In the genomic region with DNA sequence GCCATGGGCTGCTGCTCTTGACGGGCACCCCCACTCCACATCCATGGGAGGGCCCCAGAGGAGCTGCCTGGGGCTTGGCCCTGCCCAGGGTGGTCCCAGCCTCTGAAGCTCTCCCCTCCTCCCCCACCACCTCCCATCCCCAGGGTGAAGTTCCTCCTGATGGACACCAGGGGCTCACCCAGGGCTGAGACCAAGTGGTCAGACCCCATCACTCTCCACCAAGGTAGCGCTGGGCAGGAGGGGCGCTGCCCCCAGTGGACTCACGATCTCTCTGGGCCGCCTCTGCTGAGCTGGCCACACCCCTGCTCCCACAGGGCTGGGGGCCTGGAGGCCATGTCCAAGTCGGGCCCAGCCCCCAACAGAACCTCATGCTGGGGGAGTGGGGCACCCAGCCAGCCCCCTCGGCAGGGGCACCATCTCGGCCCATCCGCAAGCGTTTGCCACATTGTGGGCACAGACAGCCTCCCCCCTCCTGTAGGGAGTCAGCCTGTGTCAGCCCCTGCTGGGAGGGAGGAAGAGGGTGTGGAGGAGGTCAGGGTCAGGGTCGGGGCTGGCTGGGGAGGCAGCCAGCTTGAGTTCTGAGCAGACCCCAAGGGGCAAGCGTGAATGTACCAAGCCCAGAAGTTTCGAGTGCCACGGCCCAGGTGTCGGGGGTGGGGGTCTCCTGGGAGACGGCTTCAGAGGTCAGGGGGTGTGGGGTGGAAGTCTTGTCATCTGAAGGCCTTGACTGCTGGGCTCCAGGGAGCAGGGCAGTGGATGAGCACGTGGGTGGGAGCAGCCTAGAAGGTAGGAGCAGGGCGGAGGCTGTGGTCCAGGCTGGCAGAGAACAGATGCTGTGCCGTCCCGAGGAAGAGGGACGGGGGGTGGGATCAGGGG, we compare ENCODE assay signal across 10 cellular contexts. TPM values are rescaled to one million over a fixed set of nuclear protein-coding genes. Genes with fewer than 3 reads are reported as not detected.
DNase-seq lines count a peak whose midpoint lies in the region; ATAC-seq, FAIRE-seq and TF ChIP-seq lines count a peak whose summit lies in the region.
"Had no signal": no experiment of that assay in that cellular context is flagged by ENCODE, and none has a peak within 500 bp of the region (broad histone marks: within the 10 kb centered on the region; RNA-seq: fewer than 3 reads in every experiment).

No MANE protein-coding gene starts in this region.

- no peak overlapping the region for H3K27ac ChIP-seq in KMS-11
- no peak overlapping the region; the same call in 1 of the 2 replicates for H3K27ac ChIP-seq in H1 (ENCODE audit: low read depth, low read length)
- H3K27ac ChIP-seq in psoas muscle: no peak overlapping the region

- H2AFZ ChIP-seq in KMS-11 (ENCODE audit: low read depth): no peak overlapping the region
- H2AFZ ChIP-seq in H1 (ENCODE audit: low read length): no peak overlapping the region

- TF ChIP-seq POLR2A in H1 (IDR thresholded peaks at IDR 0.05; ENCODE audit: control extremely low read depth in 1 of 2, low read depth in 2 of 2, low read length in 2 of 2): no peak

- H3K36me3 ChIP-seq in KMS-11 (ENCODE audit: insufficient read depth) (no peaks in the 10 kb centered on the region), H1 (ENCODE audit: control insufficient read depth in 2 of 4, insufficient read depth in 4 of 4, low read length in 3 of 4) (no peaks in the 10 kb centered on the region), psoas muscle (ENCODE audit: insufficient read depth in 1 of 2, low read depth in 1 of 2) (no peaks in the 10 kb centered on the region)

- intact Hi-C loops in psoas muscle (cut with DNase I): no loop called here

- FAIRE-seq in H1 (lab: Jason Lieb, UNC): no peak

- H2AK5ac ChIP-seq in H1 (ENCODE audit: low read depth, low read length): peak overlapping the region; percentile 24; the same call in 1 of the 2 replicates

- peak overlapping the region; percentile 80; the same call in 1 of the 2 replicates for H4K8ac ChIP-seq in H1 (ENCODE audit: extremely low read depth, insufficient read depth, low read length)

- WGBS in H1 (ENCODE audit: extremely low coverage in 1 of 2, insufficient coverage in 1 of 2, insufficient read length in 1 of 2, insufficient replicate concordance in 2 of 2, low coverage in 1 of 2, low lambda C conversion rate in 2 of 2, missing lambda C conversion rate in 1 of 2), 2 experiments: 80% methylated on average over 12 of the region's 21 CpGs; no CpG with 5 or more reads in 1 of the 2 experiments
- WGBS in psoas muscle, 3 donors: 51 to 54% (median 52%) methylated on average over 20 to 21 of the region's 21 CpGs

- H3K4me1 ChIP-seq in KMS-11 (ENCODE audit: low read depth, poor library complexity, severe bottlenecking): no peaks in the 10 kb centered on the region
- peaks cover 0 to 17% (median 11%) of the 10 kb centered on the region in 4 experiments; a peak in 6 of 7 replicates for H3K4me1 ChIP-seq in H1 (replicated peaks in 1 of 4; ENCODE audit: control insufficient read depth in 3 of 4, insufficient read depth in 4 of 4, low read length in 3 of 4)
- H3K4me1 ChIP-seq in psoas muscle: no peaks in the 10 kb centered on the region

- H2BK12ac ChIP-seq in H1 (ENCODE audit: low read depth, low read length): peak overlapping the region; percentile 39; the same call in 1 of the 2 replicates

- H3K56ac ChIP-seq in H1 (replicated peaks; ENCODE audit: insufficient read length, low read depth, low read length): no peak overlapping the region

- H4K91ac ChIP-seq in H1 (replicated peaks; ENCODE audit: insufficient read length, low read length): no peak overlapping the region

- H3K9ac ChIP-seq in KMS-11 (no peak overlapping the region), H1 (replicated peaks in 1 of 4; ENCODE audit: extremely low read depth in 1 of 4, low read depth in 3 of 4, low read length in 3 of 4) (no peak overlapping the region)

- no peak overlapping the region for H3K23ac ChIP-seq in H1 (ENCODE audit: insufficient read length)

- peak; percentile 39 to 51; a peak in 3 of 4 replicates for TF ChIP-seq RAD21 in H1 (IDR thresholded peaks at IDR 0.05 in 1 of 2, conservative IDR thresholded peaks at IDR 0.05 in 1 of 2; ENCODE audit: low read depth in 2 of 2, low read length in 2 of 2)

- no peak overlapping the region for H2BK120ac ChIP-seq in H1 (replicated peaks; ENCODE audit: low read depth, low read length)

- TF ChIP-seq EP300 in H1 (IDR thresholded peaks at IDR 0.05; ENCODE audit: borderline replicate concordance in 1 of 2, low read depth in 2 of 2, low read length in 2 of 2): no peak

- CTCF ChIA-PET in H1 (lab: Charles Lee; ENCODE audit: partially characterized antibody): interaction anchor here (1.1 to 1.5 kb wide), 2 partner anchors 89 to 176 kb away, joined by 3 to 4 read pairs; no protein-coding TSS in a partner anchor

- H3K79me2 ChIP-seq in KMS-11 (ENCODE audit: insufficient read depth, low read depth) (no peaks in the 10 kb centered on the region), H1 (ENCODE audit: control insufficient read depth in 1 of 2, insufficient read depth in 2 of 2, low read length in 2 of 2) (no peaks in the 10 kb centered on the region)

- H3K27me3 ChIP-seq in KMS-11 (ENCODE audit: insufficient read depth, low read depth) (no peaks in the 10 kb centered on the region), H1 (replicated peaks in 1 of 4; ENCODE audit: control insufficient read depth in 3 of 4, extremely low read depth in 1 of 4, insufficient read depth in 3 of 4, low read length in 3 of 4) (no peaks in the 10 kb centered on the region), psoas muscle (ENCODE audit: insufficient read depth in 3 of 3, low read length in 2 of 3) (no peaks in the 10 kb centered on the region)

- peak overlapping the region; percentile 44; the same call in 1 of the 2 replicates for H2BK5ac ChIP-seq in H1 (ENCODE audit: low read depth, low read length)

- DNase-seq in DMS53 (lab: John Stamatoyannopoulos, UW) (peak; percentile 56), DMS53 treated with DMSO at 0.1 percent for 48 hours (lab: John Stamatoyannopoulos, UW; ENCODE audit: unreplicated experiment) (no peak), H1 (ENCODE audit: low read depth in 1 of 2, low spot score in 2 of 2) (peak in 1 of 2 experiments; percentile 65), psoas muscle (peak; percentile 15 to 58), OCI-M1 (lab: John Stamatoyannopoulos, UW) (no peak)
- DNase-seq in activated naive CD4-positive, alpha-beta T cell (lab: John Stamatoyannopoulos, UW): no peak
- DNase-seq: KBM-7 had no signal

- H2BK20ac ChIP-seq in H1 (ENCODE audit: low read length): no peak overlapping the region

- H3K9me3 ChIP-seq in H1 (ENCODE audit: insufficient read depth in 2 of 2, low read depth in 1 of 2, low read length in 1 of 2): no peaks in the 10 kb centered on the region
- no peaks in the 10 kb centered on the region for H3K9me3 ChIP-seq in psoas muscle

- ATAC-seq in psoas muscle: peak; percentile 14 to 34 (median 23)
- ATAC-seq in GM18498 (IDR thresholded peaks at IDR 0.05; ENCODE audit: unreplicated experiment): no peak

- H3K79me1 ChIP-seq in H1 (ENCODE audit: low read depth, low read length): no peaks in the 10 kb centered on the region

- H3K18ac ChIP-seq in H1 (ENCODE audit: extremely low read depth, low read length): no peak overlapping the region

- no peaks in the 10 kb centered on the region for H3K23me2 ChIP-seq in H1 (ENCODE audit: low read depth, low read length)

- no peak overlapping the region for H3K14ac ChIP-seq in H1 (ENCODE audit: insufficient read length)

- no peak overlapping the region for H4K5ac ChIP-seq in H1 (ENCODE audit: insufficient read length, low read depth, low read length)

- POLR2A ChIA-PET in H1 (lab: Charles Lee; ENCODE audit: partially characterized antibody): interaction anchor here (0.6 kb wide), 1 partner anchor 1151 kb away, joined by 3 read pairs; no protein-coding TSS in a partner anchor

- no peak overlapping the region for H3K4ac ChIP-seq in H1 (replicated peaks; ENCODE audit: insufficient read length, low read depth, low read length)

- H3K4me3 ChIP-seq in KMS-11 (IDR thresholded peaks at IDR 0.05; ENCODE audit: insufficient read depth, low read depth, low read length) (no peak overlapping the region), H1 (ENCODE audit: extremely low read depth in 1 of 4, insufficient read depth in 2 of 4, low read depth in 3 of 4, low read length in 4 of 4) (no peak overlapping the region), psoas muscle (no peak overlapping the region)

- peak; percentile 61 for TF ChIP-seq CTCF in KMS-11 (conservative IDR thresholded peaks at IDR 0.05; ENCODE audit: low read depth, low read length)
- peak; percentile 60 to 70 (median 64) for TF ChIP-seq CTCF in H1 (IDR thresholded peaks at IDR 0.05; ENCODE audit: control extremely low read depth in 1 of 3, insufficient read depth in 1 of 3, low read depth in 1 of 3, low read length in 3 of 3)
- TF ChIP-seq CTCF in psoas muscle (IDR thresholded peaks at IDR 0.05): peak; percentile 8

- no peak overlapping the region for H3K4me2 ChIP-seq in KMS-11
- H3K4me2 ChIP-seq in H1 (ENCODE audit: insufficient read depth in 1 of 2, low read depth in 2 of 2, low read length in 2 of 2): no peak overlapping the region

- no peak overlapping the region; the same call in 1 of the 2 replicates for H2BK15ac ChIP-seq in H1 (ENCODE audit: low read length)

- no peaks in the 10 kb centered on the region for H4K20me1 ChIP-seq in KMS-11 (ENCODE audit: insufficient read depth)
- peaks cover 0 to 1% of the 10 kb centered on the region in 2 experiments for H4K20me1 ChIP-seq in H1 (replicated peaks in 1 of 2; ENCODE audit: control insufficient read depth in 1 of 2, insufficient read depth in 2 of 2, low read length in 2 of 2)

RNA-seq across cellular contexts. Expression of a gene that starts 2.8 kb away (rescaled TPM):
- 18.4 and 20.6 TPM in 2 replicates for total RNA-seq in H1 (2021; fragmentation: NEBNext Ultra II Directional; extraction: Animal tissue kit (Norgen Biotek cat#: 25700))
- polyA plus RNA-seq in H1 (2011; rRNA removed) (5.9 and 14.2 TPM in 2 replicates), psoas muscle (under 1 TPM; 0.12 to 0.23 (median 0.13) TPM)
- polyA plus RNA-seq in H1 (2011; cell fraction: cytosol; rRNA removed): 4.6 TPM
- polyA plus RNA-seq in H1 (2011; cell fraction: nucleus; rRNA removed): 12.0 TPM
- 6.1 to 11.7 TPM (median 9.1 TPM) in 4 replicates for polyA plus RNA-seq in H1 (2012, experiment 1 of 2)
- 9.1 TPM for polyA plus RNA-seq in H1 (2012, experiment 2 of 2)
- 10.2 TPM for polyA plus RNA-seq in H1 (2013, experiment 1 of 2)
- 11.2 TPM for polyA plus RNA-seq in H1 (2013, experiment 2 of 2)
- polyA minus RNA-seq in H1 (2011; rRNA and poly(A)+ RNA removed): 1.8 and 2.6 TPM in 2 replicates
- polyA minus RNA-seq in H1 (2011; cell fraction: cytosol; rRNA and poly(A)+ RNA removed): 14.6 TPM
- polyA minus RNA-seq in H1 (2011; cell fraction: nucleus; rRNA and poly(A)+ RNA removed): 12.8 TPM
- under 1 TPM in 3 of 4 donors, not detected in 1; 0.48 to 0.91 (median 0.77) TPM for total RNA-seq in psoas muscle

RNA-seq across cellular contexts. Expression of a gene that starts 29.9 kb away (rescaled TPM):
- not detected in 2 replicates for total RNA-seq in H1 (2021; fragmentation: NEBNext Ultra II Directional; extraction: Animal tissue kit (Norgen Biotek cat#: 25700))
- polyA plus RNA-seq in H1 (2011; rRNA removed) (0.03 TPM in 1 of 2 replicates, not detected in the other), psoas muscle (under 1 TPM; 0.04 to 0.13 (median 0.10) TPM)
- polyA plus RNA-seq in H1 (2011; cell fraction: cytosol; rRNA removed): not detected
- polyA plus RNA-seq in H1 (2011; cell fraction: nucleus; rRNA removed): not detected
- 0.47 to 0.73 TPM (median 0.61 TPM) in 4 replicates for polyA plus RNA-seq in H1 (2012, experiment 1 of 2)
- not detected for polyA plus RNA-seq in H1 (2012, experiment 2 of 2)
- polyA plus RNA-seq in H1 (2013, experiment 1 of 2): not detected
- polyA plus RNA-seq in H1 (2013, experiment 2 of 2): 0.06 TPM
- 0.07 and 0.22 TPM in 2 replicates for polyA minus RNA-seq in H1 (2011; rRNA and poly(A)+ RNA removed)
- polyA minus RNA-seq in H1 (2011; cell fraction: cytosol; rRNA and poly(A)+ RNA removed): not detected
- polyA minus RNA-seq in H1 (2011; cell fraction: nucleus; rRNA and poly(A)+ RNA removed): not detected
- total RNA-seq in psoas muscle: under 1 TPM in 3 of 4 donors, not detected in 1; 0.40 to 0.60 (median 0.44) TPM
- polyA plus RNA-seq: mammary epithelial cell had no signal

RNA-seq across cellular contexts. Expression of a gene that starts 51.7 kb away (rescaled TPM):
- total RNA-seq in H1 (2021; fragmentation: NEBNext Ultra II Directional; extraction: Animal tissue kit (Norgen Biotek cat#: 25700)): 55.6 and 59.1 TPM in 2 replicates
- polyA plus RNA-seq in H1 (2011; rRNA removed) (37.4 and 52.3 TPM in 2 replicates), psoas muscle (10 to 100 TPM; 12.8 to 21.5 (median 18.1) TPM)
- polyA plus RNA-seq in H1 (2011; cell fraction: cytosol; rRNA removed): 21.2 TPM
- polyA plus RNA-seq in H1 (2011; cell fraction: nucleus; rRNA removed): 51.1 TPM
- polyA plus RNA-seq in H1 (2012, experiment 1 of 2): 31.3 to 36.8 TPM (median 34.1 TPM) in 4 replicates
- 43.6 TPM for polyA plus RNA-seq in H1 (2012, experiment 2 of 2)
- polyA plus RNA-seq in H1 (2013, experiment 1 of 2): 37.5 TPM
- 39.2 TPM for polyA plus RNA-seq in H1 (2013, experiment 2 of 2)
- 14.7 and 20.1 TPM in 2 replicates for polyA minus RNA-seq in H1 (2011; rRNA and poly(A)+ RNA removed)
- 43.4 TPM for polyA minus RNA-seq in H1 (2011; cell fraction: cytosol; rRNA and poly(A)+ RNA removed)
- 24.9 TPM for polyA minus RNA-seq in H1 (2011; cell fraction: nucleus; rRNA and poly(A)+ RNA removed)
- total RNA-seq in psoas muscle: 10 to 100 TPM; 10.5 to 15.7 (median 14.6) TPM

Comparison
In these comparisons a context has a peak if more than half of its experiments do, and no peak if none do; other contexts are left out.
1. DNase-seq: peak in DMS53 (single experiment) and psoas muscle (2 of 2); none in DMS53 treated with DMSO at 0.1 percent for 48 hours (single experiment), OCI-M1 (single experiment) and activated naive CD4-positive, alpha-beta T cell (0 of 4).
2. CTCF ChIP-seq: peak in every context shown above with its lines; median percentile 64 in H1; 61 in KMS-11; 8 in psoas muscle.
3. RNA of a gene that starts 2.8 kb away (total RNA-seq): 18.4 to 20.6 TPM in H1; 0.48 to 0.91 TPM in psoas muscle; every median in the first group is over 10 times any median in the second.